ENCODE assay signal across 9 cellular contexts in genomic region chr13:50127726-50128291, GRCh38.
A peak's percentile ranks its signal among the peaks of the same experiment; 100 is the strongest.
DNase-seq lines count a peak whose midpoint lies in the region; ATAC-seq and TF ChIP-seq lines count a peak whose summit lies in the region.
"Had no signal": no experiment of that assay in that cellular context is flagged by ENCODE, and none has a peak within 500 bp of the region (broad histone marks: within the 10 kb centered on the region; RNA-seq: fewer than 3 reads in every experiment).

No MANE protein-coding gene starts in this region.

- H3K4me1 ChIP-seq in lower lobe of right lung (peaks cover 53% of the 10 kb centered on the region), suprapubic skin (peaks cover 60% of the 10 kb centered on the region)

- H3K27ac ChIP-seq in lower lobe of right lung (peak overlapping the region; percentile 100), suprapubic skin (peak overlapping the region; percentile 4)
- H3K27ac ChIP-seq: epithelial cell of prostate had no signal

- H3K27me3 ChIP-seq in lower lobe of right lung (ENCODE audit: low read depth): peaks cover 46% of the 10 kb centered on the region
- H3K27me3 ChIP-seq in suprapubic skin: peaks cover 52% of the 10 kb centered on the region

- TF ChIP-seq POLR2A in suprapubic skin (IDR thresholded peaks at IDR 0.05): no peak

- peaks cover 6% of the 10 kb centered on the region for H3K9me3 Mint-ChIP-seq in T-helper 2 cell treated with Interferon-gamma antibody and Interleukin-4, amounts not matched to agents 5 μg/mL and 100 μg/mL, for 36 hours
- H3K9me3 Mint-ChIP-seq in chondrocyte (ENCODE audit: low read depth): no peaks in the 10 kb centered on the region

- peaks cover 8% of the 10 kb centered on the region for H3K36me3 Mint-ChIP-seq in T-helper 2 cell treated with Interferon-gamma antibody and Interleukin-4, amounts not matched to agents 5 μg/mL and 100 μg/mL, for 36 hours (ENCODE audit: low read depth)
- no peaks in the 10 kb centered on the region for H3K36me3 Mint-ChIP-seq in chondrocyte (ENCODE audit: low read depth)

- DNase-seq in T-helper 2 cell treated with Interferon-gamma antibody and Interleukin-4, amounts not matched to agents 5 μg/mL and 100 μg/mL, for 36 hours (ENCODE audit: low spot score): no peak
- DNase-seq in T-helper 2 cell (no peak), chondrocyte (ENCODE audit: low spot score) (peak; percentile 72), lower lobe of right lung (no peak), suprapubic skin (ENCODE audit: low spot score in 2 of 2) (peak in 1 of 2 donors; percentile 65), SHP77 treated with DMSO at 0.1 percent for 48 hours (lab: John Stamatoyannopoulos, UW) (no peak), NCI-H2029 (lab: John Stamatoyannopoulos, UW) (no peak)

- H3K4me3 ChIP-seq in lower lobe of right lung (peak overlapping the region; percentile 92), suprapubic skin (peak overlapping the region; percentile 77)

- H3K27me3 Mint-ChIP-seq in T-helper 2 cell treated with Interferon-gamma antibody and Interleukin-4, amounts not matched to agents 5 μg/mL and 100 μg/mL, for 36 hours (ENCODE audit: low read depth): peaks cover 60% of the 10 kb centered on the region
- H3K27me3 Mint-ChIP-seq in chondrocyte (ENCODE audit: low read depth): peaks cover 23% of the 10 kb centered on the region

- WGBS in suprapubic skin: 57% methylated on average over 35 of the region's 39 CpGs

- TF ChIP-seq CTCF in chondrocyte (IDR thresholded peaks at IDR 0.05): no peak
- TF ChIP-seq CTCF in lower lobe of right lung (IDR thresholded peaks at IDR 0.05): no peak
- no peak for TF ChIP-seq CTCF in suprapubic skin (IDR thresholded peaks at IDR 0.05)

- intact Hi-C loops in lower lobe of right lung (cut with DNase I): no loop called here

- H3K36me3 ChIP-seq in lower lobe of right lung (no peaks in the 10 kb centered on the region), suprapubic skin (no peaks in the 10 kb centered on the region)

- TF ChIP-seq EP300 in suprapubic skin (IDR thresholded peaks at IDR 0.05): no peak

- H3K4me3 Mint-ChIP-seq in T-helper 2 cell treated with Interferon-gamma antibody and Interleukin-4, amounts not matched to agents 5 μg/mL and 100 μg/mL, for 36 hours: peak overlapping the region; percentile 77
- peak overlapping the region; percentile 57 for H3K4me3 Mint-ChIP-seq in chondrocyte (ENCODE audit: unreplicated experiment)

- no peak overlapping the region for H3K27ac Mint-ChIP-seq in T-helper 2 cell treated with Interferon-gamma antibody and Interleukin-4, amounts not matched to agents 5 μg/mL and 100 μg/mL, for 36 hours
- peak overlapping the region; percentile 22 for H3K27ac Mint-ChIP-seq in chondrocyte (ENCODE audit: unreplicated experiment)

- H3K9me3 ChIP-seq in lower lobe of right lung (no peaks in the 10 kb centered on the region), suprapubic skin (no peaks in the 10 kb centered on the region)

- ATAC-seq in lower lobe of right lung (no peak), HG02642 (IDR thresholded peaks at IDR 0.05; ENCODE audit: poor library complexity, unreplicated experiment) (no peak)

- peaks cover 51% of the 10 kb centered on the region for H3K4me1 Mint-ChIP-seq in T-helper 2 cell treated with Interferon-gamma antibody and Interleukin-4, amounts not matched to agents 5 μg/mL and 100 μg/mL, for 36 hours (ENCODE audit: low read depth)
- peaks cover 49% of the 10 kb centered on the region for H3K4me1 Mint-ChIP-seq in chondrocyte (ENCODE audit: low read depth)
